In the genomic region with DNA sequence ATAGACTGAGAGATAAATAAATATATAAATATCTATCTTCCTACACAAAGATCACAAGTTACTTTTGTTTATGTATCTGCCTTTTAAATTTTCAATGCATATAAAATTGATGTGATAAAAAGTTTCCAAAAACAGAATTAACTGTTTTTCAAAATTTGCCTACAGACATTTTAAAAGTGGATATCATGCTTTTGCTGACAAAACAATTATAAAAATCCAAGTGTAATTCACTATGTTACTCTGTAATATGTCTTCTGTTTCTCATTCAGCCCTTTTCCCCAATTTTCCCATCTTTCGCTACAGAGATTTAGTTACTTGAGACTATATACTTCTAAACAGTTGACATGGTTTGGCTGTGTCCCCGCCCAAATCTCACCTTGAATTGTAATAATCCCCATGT, we compare ENCODE assay signal across 26 cellular contexts.
"Had no signal": no experiment of that assay in that cellular context is flagged by ENCODE, and none has a peak within 500 bp of the region (broad histone marks: within the 10 kb centered on the region; RNA-seq: fewer than 3 reads in every experiment).

No MANE protein-coding gene starts in this region.

- H3K4me3 ChIP-seq: SJCRH30 had no signal

- DNase-seq: activated B cell treated with CpG ODN at 0.5 μM for 24 hours; activated CD4-positive, alpha-beta T cell treated with anti-CD3 and anti-CD28 coated beads for 1 hour; activated CD8-positive, alpha-beta memory T cell treated with anti-CD3 and anti-CD28 coated beads, Interleukin-2, amount 50 U/mL, for 48 hours; activated CD8-positive, alpha-beta T cell treated with anti-CD3 and anti-CD28 coated beads, Interleukin-2, amount 10 ng/mL, durations not matched to agents 7 days and 5 days; activated gamma-delta T cell treated with Interleukin-2 at 50 U/mL for 16 hours; activated naive CD4-positive, alpha-beta T cell treated with anti-CD3 and anti-CD28 coated beads, Interleukin-2, amount 50 U/mL, for 16 hours; activated T-cell treated with anti-CD3 and anti-CD28 coated beads, Interleukin-2, amount 50 U/mL, for 1 hour; amygdala; cortex of kidney; KG1; NCI-H1092; NCI-H1417; NCI-H2029; NCI-H2107; NCI-H345; NCI-H510A; NCI-H526 treated with DMSO at 0.1 percent for 48 hours; NCI-H82; Right ventricle myocardium superior; SJCRH30; SK-N-SH; T-helper 9 cell had no signal

- H3K27ac ChIP-seq: RWPE1, SJCRH30 had no signal

- H3K4me1 ChIP-seq: SJCRH30 had no signal

- H3K4me3 Mint-ChIP-seq: activated B cell treated with CpG ODN at 0.5 μM for 24 hours; activated CD8-positive, alpha-beta T cell treated with anti-CD3 and anti-CD28 coated beads, Interleukin-2, amount 10 ng/mL, durations not matched to agents 7 days and 5 days; brain had no signal

- H3K27ac Mint-ChIP-seq: activated B cell treated with CpG ODN at 0.5 μM for 24 hours, brain had no signal

- H3K27me3 Mint-ChIP-seq: activated B cell treated with CpG ODN at 0.5 μM for 24 hours; brain; central memory CD8-positive, alpha-beta T cell had no signal

- ATAC-seq: activated CD8-positive, alpha-beta T cell treated with anti-CD3 and anti-CD28 coated beads, Interleukin-2, amount 10 ng/mL, durations not matched to agents 7 days and 5 days; Panc1 had no signal

- H3K27me3 ChIP-seq: SJCRH30 had no signal

- H3K9me3 ChIP-seq: SJCRH30, SK-N-SH had no signal

- H3K4me1 Mint-ChIP-seq: brain had no signal
